In the genomic region with DNA sequence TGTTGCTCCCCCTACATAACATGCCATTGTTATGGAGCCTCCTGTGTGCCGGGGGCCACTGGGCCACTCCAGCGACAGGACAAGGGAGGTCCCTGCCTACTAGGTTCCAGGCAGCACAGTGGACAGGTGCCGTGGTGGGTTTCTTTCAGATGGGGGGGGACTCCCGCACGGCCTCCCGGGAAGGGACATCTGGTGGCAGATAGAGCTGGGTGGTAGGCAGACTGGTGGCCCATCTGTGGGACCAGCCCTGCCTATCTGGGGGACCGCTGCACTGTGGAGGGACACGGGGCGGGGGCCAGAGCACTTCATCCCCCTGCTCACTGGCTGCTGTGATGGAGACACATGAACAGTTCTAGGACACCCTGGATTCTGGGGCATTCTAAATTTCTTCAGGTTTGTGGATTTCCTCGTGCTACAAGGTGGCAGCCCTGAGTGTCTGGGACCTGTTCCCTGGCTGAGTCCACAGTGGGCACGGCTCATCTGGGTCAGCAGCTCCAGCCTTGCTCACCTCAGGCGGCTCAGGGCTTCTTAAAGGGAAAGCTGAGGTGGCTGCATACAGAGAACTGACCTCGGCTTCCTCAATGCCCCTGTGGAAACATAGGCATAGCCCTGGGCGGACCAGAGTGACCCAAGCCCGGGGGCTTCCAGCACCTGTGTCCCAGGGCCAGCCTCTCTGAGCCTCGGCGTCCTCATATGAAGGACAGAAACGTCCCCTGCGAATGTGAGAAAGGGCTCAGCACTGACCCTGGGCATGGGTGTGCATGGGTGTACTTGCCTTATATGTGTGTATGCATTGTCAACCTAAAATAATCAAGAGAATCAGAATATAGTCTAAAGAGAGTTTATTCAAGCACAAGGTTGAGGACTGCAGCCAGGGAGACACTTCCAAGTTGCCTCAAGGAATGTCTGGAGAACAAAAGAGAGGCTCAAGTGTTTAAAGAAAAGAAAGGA, we compare ENCODE assay signal across 3 cellular contexts.
TF ChIP-seq lines count a peak whose summit lies in the region.

No MANE protein-coding gene starts in this region.

TF ChIP-seq in GM23338, 12 proteins besides CTCF, POLR2A, EP300 and RAD21:
- no peak for TF ChIP-seq ZNF114 (CRISPR knock-in tag; IDR thresholded peaks at IDR 0.05)
- TF ChIP-seq, protein P1, sequence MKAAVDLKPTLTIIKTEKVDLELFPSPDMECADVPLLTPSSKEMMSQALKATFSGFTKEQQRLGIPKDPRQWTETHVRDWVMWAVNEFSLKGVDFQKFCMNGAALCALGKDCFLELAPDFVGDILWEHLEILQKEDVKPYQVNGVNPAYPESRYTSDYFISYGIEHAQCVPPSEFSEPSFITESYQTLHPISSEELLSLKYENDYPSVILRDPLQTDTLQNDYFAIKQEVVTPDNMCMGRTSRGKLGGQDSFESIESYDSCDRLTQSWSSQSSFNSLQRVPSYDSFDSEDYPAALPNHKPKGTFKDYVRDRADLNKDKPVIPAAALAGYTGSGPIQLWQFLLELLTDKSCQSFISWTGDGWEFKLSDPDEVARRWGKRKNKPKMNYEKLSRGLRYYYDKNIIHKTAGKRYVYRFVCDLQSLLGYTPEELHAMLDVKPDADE (IDR thresholded peaks at IDR 0.05), result no peak
- no peak for TF ChIP-seq CREB1 (CRISPR knock-in tag; IDR thresholded peaks at IDR 0.05; ENCODE audit: low read depth)
- peak; percentile 47; the same call in 1 of the 2 replicates for TF ChIP-seq POLR2AphosphoS5 (IDR thresholded peaks at IDR 0.05; ENCODE audit: low read depth)
- TF ChIP-seq STAT1 (IDR thresholded peaks at IDR 0.05; ENCODE audit: unreplicated experiment), result no peak
- TF ChIP-seq ZNF331 (CRISPR knock-in tag; IDR thresholded peaks at IDR 0.05; ENCODE audit: low read depth), result no peak
- TF ChIP-seq NANOG (IDR thresholded peaks at IDR 0.05; ENCODE audit: borderline replicate concordance), result no peak

TF ChIP-seq in WTC11, 78 proteins besides CTCF, POLR2A, EP300 and RAD21:
- no peak for TF ChIP-seq FOXK1 (CRISPR knock-in tag; IDR thresholded peaks at IDR 0.05)
- TF ChIP-seq JUN (CRISPR knock-in tag; IDR thresholded peaks at IDR 0.05), result no peak
- TF ChIP-seq, protein P2, sequence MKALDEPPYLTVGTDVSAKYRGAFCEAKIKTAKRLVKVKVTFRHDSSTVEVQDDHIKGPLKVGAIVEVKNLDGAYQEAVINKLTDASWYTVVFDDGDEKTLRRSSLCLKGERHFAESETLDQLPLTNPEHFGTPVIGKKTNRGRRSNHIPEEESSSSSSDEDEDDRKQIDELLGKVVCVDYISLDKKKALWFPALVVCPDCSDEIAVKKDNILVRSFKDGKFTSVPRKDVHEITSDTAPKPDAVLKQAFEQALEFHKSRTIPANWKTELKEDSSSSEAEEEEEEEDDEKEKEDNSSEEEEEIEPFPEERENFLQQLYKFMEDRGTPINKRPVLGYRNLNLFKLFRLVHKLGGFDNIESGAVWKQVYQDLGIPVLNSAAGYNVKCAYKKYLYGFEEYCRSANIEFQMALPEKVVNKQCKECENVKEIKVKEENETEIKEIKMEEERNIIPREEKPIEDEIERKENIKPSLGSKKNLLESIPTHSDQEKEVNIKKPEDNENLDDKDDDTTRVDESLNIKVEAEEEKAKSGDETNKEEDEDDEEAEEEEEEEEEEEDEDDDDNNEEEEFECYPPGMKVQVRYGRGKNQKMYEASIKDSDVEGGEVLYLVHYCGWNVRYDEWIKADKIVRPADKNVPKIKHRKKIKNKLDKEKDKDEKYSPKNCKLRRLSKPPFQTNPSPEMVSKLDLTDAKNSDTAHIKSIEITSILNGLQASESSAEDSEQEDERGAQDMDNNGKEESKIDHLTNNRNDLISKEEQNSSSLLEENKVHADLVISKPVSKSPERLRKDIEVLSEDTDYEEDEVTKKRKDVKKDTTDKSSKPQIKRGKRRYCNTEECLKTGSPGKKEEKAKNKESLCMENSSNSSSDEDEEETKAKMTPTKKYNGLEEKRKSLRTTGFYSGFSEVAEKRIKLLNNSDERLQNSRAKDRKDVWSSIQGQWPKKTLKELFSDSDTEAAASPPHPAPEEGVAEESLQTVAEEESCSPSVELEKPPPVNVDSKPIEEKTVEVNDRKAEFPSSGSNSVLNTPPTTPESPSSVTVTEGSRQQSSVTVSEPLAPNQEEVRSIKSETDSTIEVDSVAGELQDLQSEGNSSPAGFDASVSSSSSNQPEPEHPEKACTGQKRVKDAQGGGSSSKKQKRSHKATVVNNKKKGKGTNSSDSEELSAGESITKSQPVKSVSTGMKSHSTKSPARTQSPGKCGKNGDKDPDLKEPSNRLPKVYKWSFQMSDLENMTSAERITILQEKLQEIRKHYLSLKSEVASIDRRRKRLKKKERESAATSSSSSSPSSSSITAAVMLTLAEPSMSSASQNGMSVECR (CRISPR knock-in tag; IDR thresholded peaks at IDR 0.05; ENCODE audit: borderline replicate concordance), result no peak
- no peak for TF ChIP-seq ATF1 (CRISPR knock-in tag; IDR thresholded peaks at IDR 0.05)
- TF ChIP-seq ZNF416 (CRISPR knock-in tag; IDR thresholded peaks at IDR 0.05), result no peak
- no peak for TF ChIP-seq ZNF138 (CRISPR knock-in tag; conservative IDR thresholded peaks at IDR 0.05)
- no peak for TF ChIP-seq ZNF219 (CRISPR knock-in tag; IDR thresholded peaks at IDR 0.05; ENCODE audit: borderline replicate concordance)
- TF ChIP-seq PRRX2 (CRISPR knock-in tag; IDR thresholded peaks at IDR 0.05), result no peak

TF ChIP-seq in H1, 55 proteins besides CTCF, POLR2A, EP300 and RAD21:
- no peak for TF ChIP-seq CBX8 (IDR thresholded peaks at IDR 0.05; ENCODE audit: borderline replicate concordance, low read depth, low read length)
- TF ChIP-seq KDM4A (IDR thresholded peaks at IDR 0.05; ENCODE audit: low read depth, low read length, severe bottlenecking), result no peak
- no peak for TF ChIP-seq HDAC2 (IDR thresholded peaks at IDR 0.05; ENCODE audit: borderline replicate concordance in 1 of 2, low read depth in 2 of 2, low read length in 2 of 2)
- no peak for TF ChIP-seq JUN (IDR thresholded peaks at IDR 0.05; ENCODE audit: low read depth, low read length)
- TF ChIP-seq TAF1 (IDR thresholded peaks at IDR 0.05; ENCODE audit: low read depth, low read length), result no peak
- TF ChIP-seq EZH2 (IDR thresholded peaks at IDR 0.05; ENCODE audit: low read depth, low read length, severe bottlenecking), result no peak
- 0 out of 2 replicates have a peak, but pooled peaks have one; percentile 55 for TF ChIP-seq RBBP5 (IDR thresholded peaks at IDR 0.05; ENCODE audit: borderline replicate concordance, low read depth, low read length)
- TF ChIP-seq POLR2AphosphoS5 (IDR thresholded peaks at IDR 0.05; ENCODE audit: low read depth, low read length), result no peak
- peak; percentile 73 for TF ChIP-seq ASH2L (IDR thresholded peaks at IDR 0.05; ENCODE audit: low read length)
- no peak for TF ChIP-seq SP1 (IDR thresholded peaks at IDR 0.05; ENCODE audit: low read depth, low read length)
- TF ChIP-seq CTBP2 (IDR thresholded peaks at IDR 0.05; ENCODE audit: borderline replicate concordance, insufficient read depth, insufficient read length, low read length), result no peak
